2 cellular contexts compared by ENCODE assay signal in the genomic region with DNA sequence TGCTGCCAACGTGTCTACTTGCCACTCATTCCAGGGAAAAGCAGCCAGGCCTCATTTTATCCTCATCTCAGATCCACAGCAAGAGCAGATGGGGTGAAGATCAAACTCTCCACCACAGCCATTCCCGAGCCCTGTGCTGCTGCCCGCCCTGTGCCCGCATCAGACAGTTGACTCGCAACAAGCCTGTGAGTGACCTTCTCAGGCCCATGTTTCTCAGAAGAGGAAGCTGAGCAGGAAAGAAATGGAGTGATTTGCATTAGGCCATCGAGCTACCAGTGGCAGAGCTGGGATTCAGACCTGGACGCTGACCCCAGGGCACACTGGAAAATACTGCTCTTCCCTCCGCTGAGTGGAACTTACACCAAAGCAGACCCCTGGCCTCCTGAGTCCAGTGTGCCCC.
TF ChIP-seq lines count a peak whose summit lies in the region.

No MANE protein-coding gene starts in this region.

TF ChIP-seq in GM12878, 131 proteins besides CTCF, POLR2A, EP300 and RAD21 (continues in another document):
- TF ChIP-seq, protein P1, sequence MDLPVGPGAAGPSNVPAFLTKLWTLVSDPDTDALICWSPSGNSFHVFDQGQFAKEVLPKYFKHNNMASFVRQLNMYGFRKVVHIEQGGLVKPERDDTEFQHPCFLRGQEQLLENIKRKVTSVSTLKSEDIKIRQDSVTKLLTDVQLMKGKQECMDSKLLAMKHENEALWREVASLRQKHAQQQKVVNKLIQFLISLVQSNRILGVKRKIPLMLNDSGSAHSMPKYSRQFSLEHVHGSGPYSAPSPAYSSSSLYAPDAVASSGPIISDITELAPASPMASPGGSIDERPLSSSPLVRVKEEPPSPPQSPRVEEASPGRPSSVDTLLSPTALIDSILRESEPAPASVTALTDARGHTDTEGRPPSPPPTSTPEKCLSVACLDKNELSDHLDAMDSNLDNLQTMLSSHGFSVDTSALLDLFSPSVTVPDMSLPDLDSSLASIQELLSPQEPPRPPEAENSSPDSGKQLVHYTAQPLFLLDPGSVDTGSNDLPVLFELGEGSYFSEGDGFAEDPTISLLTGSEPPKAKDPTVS (IDR thresholded peaks at IDR 0.05; ENCODE audit: low read depth, low read length), result no peak
- TF ChIP-seq YY1 (IDR thresholded peaks at IDR 0.05; ENCODE audit: low read depth, low read length) (0 out of 2 replicates have a peak, but pooled peaks have one; percentile 9), IKZF2 (IDR thresholded peaks at IDR 0.05) (peak; percentile 9 to 18; a peak in 1 of 4 replicates), ATF3 (IDR thresholded peaks at IDR 0.05; ENCODE audit: borderline replicate concordance, extremely low read depth, low read depth, low read length) (no peak), TCF3 (IDR thresholded peaks at IDR 0.05; ENCODE audit: borderline replicate concordance, insufficient read depth, low read depth, low read length) (no peak), ZZZ3 (IDR thresholded peaks at IDR 0.05; ENCODE audit: control insufficient read depth, insufficient read length, low read depth) (no peak), KAT2A (conservative IDR thresholded peaks at IDR 0.05; ENCODE audit: control insufficient read depth, low read depth, low read length) (no peak), ZBED1 (IDR thresholded peaks at IDR 0.05; ENCODE audit: borderline replicate concordance) (no peak), MLLT1 (IDR thresholded peaks at IDR 0.05) (peak; percentile 70; the same call in 1 of the 2 replicates), CEBPZ (IDR thresholded peaks at IDR 0.05; ENCODE audit: low read depth, low read length) (no peak), EED (IDR thresholded peaks at IDR 0.05; ENCODE audit: low read depth) (0 out of 2 replicates have a peak, but pooled peaks have one; percentile 30), CREB1 (IDR thresholded peaks at IDR 0.05; ENCODE audit: low read depth) (no peak)
- TF ChIP-seq, protein P2, sequence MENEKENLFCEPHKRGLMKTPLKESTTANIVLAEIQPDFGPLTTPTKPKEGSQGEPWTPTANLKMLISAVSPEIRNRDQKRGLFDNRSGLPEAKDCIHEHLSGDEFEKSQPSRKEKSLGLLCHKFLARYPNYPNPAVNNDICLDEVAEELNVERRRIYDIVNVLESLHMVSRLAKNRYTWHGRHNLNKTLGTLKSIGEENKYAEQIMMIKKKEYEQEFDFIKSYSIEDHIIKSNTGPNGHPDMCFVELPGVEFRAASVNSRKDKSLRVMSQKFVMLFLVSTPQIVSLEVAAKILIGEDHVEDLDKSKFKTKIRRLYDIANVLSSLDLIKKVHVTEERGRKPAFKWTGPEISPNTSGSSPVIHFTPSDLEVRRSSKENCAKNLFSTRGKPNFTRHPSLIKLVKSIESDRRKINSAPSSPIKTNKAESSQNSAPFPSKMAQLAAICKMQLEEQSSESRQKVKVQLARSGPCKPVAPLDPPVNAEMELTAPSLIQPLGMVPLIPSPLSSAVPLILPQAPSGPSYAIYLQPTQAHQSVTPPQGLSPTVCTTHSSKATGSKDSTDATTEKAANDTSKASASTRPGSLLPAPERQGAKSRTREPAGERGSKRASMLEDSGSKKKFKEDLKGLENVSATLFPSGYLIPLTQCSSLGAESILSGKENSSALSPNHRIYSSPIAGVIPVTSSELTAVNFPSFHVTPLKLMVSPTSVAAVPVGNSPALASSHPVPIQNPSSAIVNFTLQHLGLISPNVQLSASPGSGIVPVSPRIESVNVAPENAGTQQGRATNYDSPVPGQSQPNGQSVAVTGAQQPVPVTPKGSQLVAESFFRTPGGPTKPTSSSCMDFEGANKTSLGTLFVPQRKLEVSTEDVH (IDR thresholded peaks at IDR 0.05; ENCODE audit: low read depth, partially characterized antibody), result no peak

TF ChIP-seq in WTC11, 78 proteins besides CTCF, POLR2A, EP300 and RAD21:
- TF ChIP-seq EMX1 (CRISPR knock-in tag; IDR thresholded peaks at IDR 0.05), result no peak
- TF ChIP-seq, protein P3, sequence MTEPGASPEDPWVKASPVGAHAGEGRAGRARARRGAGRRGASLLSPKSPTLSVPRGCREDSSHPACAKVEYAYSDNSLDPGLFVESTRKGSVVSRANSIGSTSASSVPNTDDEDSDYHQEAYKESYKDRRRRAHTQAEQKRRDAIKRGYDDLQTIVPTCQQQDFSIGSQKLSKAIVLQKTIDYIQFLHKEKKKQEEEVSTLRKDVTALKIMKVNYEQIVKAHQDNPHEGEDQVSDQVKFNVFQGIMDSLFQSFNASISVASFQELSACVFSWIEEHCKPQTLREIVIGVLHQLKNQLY (CRISPR knock-in tag; IDR thresholded peaks at IDR 0.05), result no peak
- TF ChIP-seq, protein P4, sequence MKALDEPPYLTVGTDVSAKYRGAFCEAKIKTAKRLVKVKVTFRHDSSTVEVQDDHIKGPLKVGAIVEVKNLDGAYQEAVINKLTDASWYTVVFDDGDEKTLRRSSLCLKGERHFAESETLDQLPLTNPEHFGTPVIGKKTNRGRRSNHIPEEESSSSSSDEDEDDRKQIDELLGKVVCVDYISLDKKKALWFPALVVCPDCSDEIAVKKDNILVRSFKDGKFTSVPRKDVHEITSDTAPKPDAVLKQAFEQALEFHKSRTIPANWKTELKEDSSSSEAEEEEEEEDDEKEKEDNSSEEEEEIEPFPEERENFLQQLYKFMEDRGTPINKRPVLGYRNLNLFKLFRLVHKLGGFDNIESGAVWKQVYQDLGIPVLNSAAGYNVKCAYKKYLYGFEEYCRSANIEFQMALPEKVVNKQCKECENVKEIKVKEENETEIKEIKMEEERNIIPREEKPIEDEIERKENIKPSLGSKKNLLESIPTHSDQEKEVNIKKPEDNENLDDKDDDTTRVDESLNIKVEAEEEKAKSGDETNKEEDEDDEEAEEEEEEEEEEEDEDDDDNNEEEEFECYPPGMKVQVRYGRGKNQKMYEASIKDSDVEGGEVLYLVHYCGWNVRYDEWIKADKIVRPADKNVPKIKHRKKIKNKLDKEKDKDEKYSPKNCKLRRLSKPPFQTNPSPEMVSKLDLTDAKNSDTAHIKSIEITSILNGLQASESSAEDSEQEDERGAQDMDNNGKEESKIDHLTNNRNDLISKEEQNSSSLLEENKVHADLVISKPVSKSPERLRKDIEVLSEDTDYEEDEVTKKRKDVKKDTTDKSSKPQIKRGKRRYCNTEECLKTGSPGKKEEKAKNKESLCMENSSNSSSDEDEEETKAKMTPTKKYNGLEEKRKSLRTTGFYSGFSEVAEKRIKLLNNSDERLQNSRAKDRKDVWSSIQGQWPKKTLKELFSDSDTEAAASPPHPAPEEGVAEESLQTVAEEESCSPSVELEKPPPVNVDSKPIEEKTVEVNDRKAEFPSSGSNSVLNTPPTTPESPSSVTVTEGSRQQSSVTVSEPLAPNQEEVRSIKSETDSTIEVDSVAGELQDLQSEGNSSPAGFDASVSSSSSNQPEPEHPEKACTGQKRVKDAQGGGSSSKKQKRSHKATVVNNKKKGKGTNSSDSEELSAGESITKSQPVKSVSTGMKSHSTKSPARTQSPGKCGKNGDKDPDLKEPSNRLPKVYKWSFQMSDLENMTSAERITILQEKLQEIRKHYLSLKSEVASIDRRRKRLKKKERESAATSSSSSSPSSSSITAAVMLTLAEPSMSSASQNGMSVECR (CRISPR knock-in tag; IDR thresholded peaks at IDR 0.05; ENCODE audit: borderline replicate concordance), result no peak
- TF ChIP-seq, protein P5, sequence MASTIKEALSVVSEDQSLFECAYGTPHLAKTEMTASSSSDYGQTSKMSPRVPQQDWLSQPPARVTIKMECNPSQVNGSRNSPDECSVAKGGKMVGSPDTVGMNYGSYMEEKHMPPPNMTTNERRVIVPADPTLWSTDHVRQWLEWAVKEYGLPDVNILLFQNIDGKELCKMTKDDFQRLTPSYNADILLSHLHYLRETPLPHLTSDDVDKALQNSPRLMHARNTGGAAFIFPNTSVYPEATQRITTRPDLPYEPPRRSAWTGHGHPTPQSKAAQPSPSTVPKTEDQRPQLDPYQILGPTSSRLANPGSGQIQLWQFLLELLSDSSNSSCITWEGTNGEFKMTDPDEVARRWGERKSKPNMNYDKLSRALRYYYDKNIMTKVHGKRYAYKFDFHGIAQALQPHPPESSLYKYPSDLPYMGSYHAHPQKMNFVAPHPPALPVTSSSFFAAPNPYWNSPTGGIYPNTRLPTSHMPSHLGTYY (CRISPR knock-in tag; IDR thresholded peaks at IDR 0.05), result no peak
